Comparison of ENCODE assay signal across 2 cellular contexts in genomic region chr10:8056378-8056777, GRCh38.
TF ChIP-seq lines count a peak whose summit lies in the region.

No MANE protein-coding gene starts in this region.

TF ChIP-seq in liver, 16 proteins besides CTCF, POLR2A, EP300 and RAD21 (continued from another document):
- TF ChIP-seq REST (IDR thresholded peaks at IDR 0.05) = no peak
- no peak for TF ChIP-seq ATF3 (IDR thresholded peaks at IDR 0.05)
- TF ChIP-seq FOXA2 (IDR thresholded peaks at IDR 0.05) = no peak
- TF ChIP-seq MAX (IDR thresholded peaks at IDR 0.05) = no peak
- no peak for TF ChIP-seq ZBTB33 (IDR thresholded peaks at IDR 0.05)
- TF ChIP-seq JUND (IDR thresholded peaks at IDR 0.05) = no peak
- TF ChIP-seq HNF4A (conservative IDR thresholded peaks at IDR 0.05) = no peak
- no peak for TF ChIP-seq GABPA (IDR thresholded peaks at IDR 0.05 in 1 of 2, conservative IDR thresholded peaks at IDR 0.05 in 1 of 2)

TF ChIP-seq in HepG2, 621 proteins besides CTCF, POLR2A, EP300 and RAD21 (continued from another document):
- no peak for TF ChIP-seq PRDM15 (CRISPR knock-in tag; IDR thresholded peaks at IDR 0.05)
- TF ChIP-seq ATRX (CRISPR knock-in tag; IDR thresholded peaks at IDR 0.05; ENCODE audit: borderline replicate concordance) = no peak
- TF ChIP-seq ZNF468 (CRISPR knock-in tag; IDR thresholded peaks at IDR 0.05) = no peak
- TF ChIP-seq PRPF4 (IDR thresholded peaks at IDR 0.05; ENCODE audit: low read depth, low read length, poor library complexity, severe bottlenecking) = no peak
- no peak for TF ChIP-seq ZNF329 (CRISPR knock-in tag; IDR thresholded peaks at IDR 0.05; ENCODE audit: low read depth)
- TF ChIP-seq ZSCAN25 (CRISPR knock-in tag; IDR thresholded peaks at IDR 0.05) = no peak
TF ChIP-seq in HepG2: peak in this region for 0.
